Comparison of ENCODE assay signal across 25 cellular contexts in genomic region chr5:94367900-94368299, GRCh38.
"Had no signal": no experiment of that assay in that cellular context is flagged by ENCODE, and none has a peak within 500 bp of the region (broad histone marks: within the 10 kb centered on the region; RNA-seq: fewer than 3 reads in every experiment).

No MANE protein-coding gene starts in this region.

- DNase-seq: activated B cell treated with CpG ODN at 0.5 μM for 24 hours; activated CD4-positive, alpha-beta T cell treated with anti-CD3 and anti-CD28 coated beads for 1 hour; activated CD4-positive, alpha-beta T cell treated with anti-CD3 and anti-CD28 coated beads, Interleukin-2, amount 10 ng/mL, durations not matched to agents 24 days and 14 days; activated CD4-positive, alpha-beta T cell treated with anti-CD3 and anti-CD28 coated beads, Interleukin-2, amount 50 U/mL, for 48 hours; activated CD8-positive, alpha-beta memory T cell treated with anti-CD3 and anti-CD28 coated beads for 24 hours; activated effector memory CD4-positive, alpha-beta T cell treated with anti-CD3 and anti-CD28 coated beads, Interleukin-2, amount 50 U/mL, for 16 hours; activated naive CD4-positive, alpha-beta T cell treated with Interleukin-2 at 50 U/mL for 16 hours; activated naive CD8-positive, alpha-beta T cell treated with anti-CD3 and anti-CD28 coated beads, Interleukin-2, amount 50 U/mL, for 24 hours; activated T-cell treated with anti-CD3 and anti-CD28 coated beads, Interleukin-2, amount 50 U/mL, for 4 hours; amygdala; cerebellar nuclear complex; Karpas-422; NCI-H1105 treated with DMSO at 0.1 percent for 48 hours; NCI-H146; NCI-H187 treated with DMSO at 0.1 percent for 48 hours; NCI-H2081 treated with DMSO at 0.1 percent for 48 hours; NCI-H446; NCI-H524; SHP77 treated with DMSO at 0.1 percent for 48 hours; T-helper 17 cell; T1000 had no signal

- FAIRE-seq: astrocyte, RCC 7860, TTC549 had no signal

- ATAC-seq: activated naive CD4-positive, alpha-beta T cell treated with anti-CD3 and anti-CD28 coated beads, Interleukin-2, amount 50 U/mL, for 72 hours; activated naive CD8-positive, alpha-beta T cell treated with anti-CD3 and anti-CD28 coated beads, Interleukin-2, amount 50 U/mL, for 24 hours; activated T-cell treated with anti-CD3 and anti-CD28 coated beads, Interleukin-2, amount 50 U/mL, for 4 hours; T-helper 17 cell had no signal
